ENCODE assay signal across 9 cellular contexts in the genomic region with DNA sequence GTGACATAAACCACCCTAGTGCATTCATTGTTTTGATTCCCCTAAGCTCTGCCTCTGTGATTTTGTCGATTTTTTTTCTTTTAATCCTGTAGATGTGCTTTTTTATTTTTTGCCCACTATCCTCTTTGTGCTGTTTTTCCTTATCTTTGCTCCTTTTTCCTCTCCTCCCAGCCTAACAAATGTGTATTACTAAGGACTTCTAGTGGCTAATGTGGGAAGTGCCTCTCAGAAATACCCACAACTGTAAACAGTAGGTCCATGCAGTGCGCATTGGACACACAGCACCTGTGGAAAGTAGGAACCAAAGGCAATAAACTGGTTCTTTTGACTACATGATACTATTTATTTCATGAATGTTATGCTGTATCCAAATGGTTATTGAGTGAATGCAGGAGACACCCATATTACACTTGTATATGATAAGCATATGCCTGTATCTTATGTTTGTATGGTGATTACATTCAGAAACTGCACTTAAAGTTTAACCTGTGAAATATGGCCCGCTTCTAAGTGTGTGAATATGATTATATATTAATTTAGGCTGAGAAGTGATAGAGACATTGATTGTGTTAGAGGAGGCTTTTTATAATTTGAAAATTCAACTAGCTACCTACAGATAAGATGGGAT.
DNase-seq lines count a peak whose midpoint lies in the region; ATAC-seq and TF ChIP-seq lines count a peak whose summit lies in the region.
"Had no signal": no experiment of that assay in that cellular context is flagged by ENCODE, and none has a peak within 500 bp of the region (broad histone marks: within the 10 kb centered on the region; RNA-seq: fewer than 3 reads in every experiment).

No MANE protein-coding gene starts in this region.

- H3K4me3 ChIP-seq in coronary artery = no peak overlapping the region

- H3K27ac ChIP-seq in coronary artery = no peak overlapping the region

- DNase-seq in activated CD4-positive, alpha-beta T cell treated with anti-CD3 and anti-CD28 coated beads, Interleukin-2, amount 10 ng/mL, durations not matched to agents 24 days and 14 days = peak; percentile 55
- no peak for DNase-seq in activated CD4-positive, alpha-beta T cell treated with anti-CD3 and anti-CD28 coated beads for 36 hours
- DNase-seq in NCI-H226 = peak; percentile 18
- DNase-seq in coronary artery (ENCODE audit: low spot score) = no peak
- peak; percentile 60 to 68 for DNase-seq in lung microvascular endothelial cell (ENCODE audit: low read depth in 2 of 2)
- no peak for DNase-seq in activated CD8-positive, alpha-beta memory T cell treated with anti-CD3 and anti-CD28 coated beads, Interleukin-2, amount 50 U/mL, for 4 hours
- DNase-seq: activated naive CD8-positive, alpha-beta T cell treated with anti-CD3 and anti-CD28 coated beads, Interleukin-2, amount 10 ng/mL, durations not matched to agents 7 days and 5 days had no signal

- H3K4me1 Mint-ChIP-seq in activated CD4-positive, alpha-beta T cell treated with anti-CD3 and anti-CD28 coated beads, Interleukin-2, amount 10 ng/mL, durations not matched to agents 24 days and 14 days = peaks cover 61% of the 10 kb centered on the region
- H3K4me1 Mint-ChIP-seq in activated CD4-positive, alpha-beta T cell treated with anti-CD3 and anti-CD28 coated beads for 36 hours = peaks cover 82% of the 10 kb centered on the region

- ATAC-seq in activated CD4-positive, alpha-beta T cell treated with anti-CD3 and anti-CD28 coated beads for 36 hours = no peak
- no peak for ATAC-seq in HG02642 (IDR thresholded peaks at IDR 0.05; ENCODE audit: poor library complexity, unreplicated experiment)
- no peak for ATAC-seq in HG03095 (IDR thresholded peaks at IDR 0.05; ENCODE audit: unreplicated experiment)

- peak overlapping the region; percentile 46 for H3K27ac Mint-ChIP-seq in activated CD4-positive, alpha-beta T cell treated with anti-CD3 and anti-CD28 coated beads, Interleukin-2, amount 10 ng/mL, durations not matched to agents 24 days and 14 days
- H3K27ac Mint-ChIP-seq in activated CD4-positive, alpha-beta T cell treated with anti-CD3 and anti-CD28 coated beads for 36 hours = no peak overlapping the region
- H3K27ac Mint-ChIP-seq: activated naive CD8-positive, alpha-beta T cell treated with anti-CD3 and anti-CD28 coated beads, Interleukin-2, amount 10 ng/mL, durations not matched to agents 7 days and 5 days had no signal

- H3K9me3 Mint-ChIP-seq in activated CD4-positive, alpha-beta T cell treated with anti-CD3 and anti-CD28 coated beads, Interleukin-2, amount 10 ng/mL, durations not matched to agents 24 days and 14 days = no peaks in the 10 kb centered on the region
- H3K9me3 Mint-ChIP-seq in activated CD4-positive, alpha-beta T cell treated with anti-CD3 and anti-CD28 coated beads for 36 hours (ENCODE audit: low read depth) = no peaks in the 10 kb centered on the region
- H3K9me3 Mint-ChIP-seq: activated naive CD8-positive, alpha-beta T cell treated with anti-CD3 and anti-CD28 coated beads, Interleukin-2, amount 10 ng/mL, durations not matched to agents 7 days and 5 days had no signal

- peak overlapping the region; percentile 1 for H3K4me3 Mint-ChIP-seq in activated CD4-positive, alpha-beta T cell treated with anti-CD3 and anti-CD28 coated beads, Interleukin-2, amount 10 ng/mL, durations not matched to agents 24 days and 14 days
- H3K4me3 Mint-ChIP-seq in activated CD4-positive, alpha-beta T cell treated with anti-CD3 and anti-CD28 coated beads for 36 hours = no peak overlapping the region
- H3K4me3 Mint-ChIP-seq: activated naive CD8-positive, alpha-beta T cell treated with anti-CD3 and anti-CD28 coated beads, Interleukin-2, amount 10 ng/mL, durations not matched to agents 7 days and 5 days had no signal

- intact Hi-C loops in activated CD4-positive, alpha-beta T cell treated with anti-CD3 and anti-CD28 coated beads, Interleukin-2, amount 10 ng/mL, durations not matched to agents 24 days and 14 days (cut with micrococcal nuclease) = loop anchor here (1.0 to 10.0 kb wide), 7 partner anchors 9 to 712 kb away; a partner anchor contains a TSS
- intact Hi-C loops in activated CD4-positive, alpha-beta T cell treated with anti-CD3 and anti-CD28 coated beads for 36 hours (cut with DNase I, micrococcal nuclease) = loop anchor here (5.0 kb wide), 2 partner anchors 200 to 430 kb away; no protein-coding TSS in a partner anchor

- TF ChIP-seq CTCF in coronary artery (IDR thresholded peaks at IDR 0.05) = peak; percentile 40

- peaks cover 18% of the 10 kb centered on the region for H3K36me3 Mint-ChIP-seq in activated CD4-positive, alpha-beta T cell treated with anti-CD3 and anti-CD28 coated beads, Interleukin-2, amount 10 ng/mL, durations not matched to agents 24 days and 14 days (ENCODE audit: low read depth)
- peaks cover 2% of the 10 kb centered on the region for H3K36me3 Mint-ChIP-seq in activated CD4-positive, alpha-beta T cell treated with anti-CD3 and anti-CD28 coated beads for 36 hours (ENCODE audit: low read depth)

- CTCF ChIA-PET in activated CD4-positive, alpha-beta T cell treated with anti-CD3 and anti-CD28 coated beads for 36 hours (lab: Charles Lee) = interaction anchor here (0.6 to 1.5 kb wide), 3 partner anchors 10 to 32 kb away, joined by 3 to 5 read pairs (median 4); no protein-coding TSS in a partner anchor

- H3K27me3 Mint-ChIP-seq in activated CD4-positive, alpha-beta T cell treated with anti-CD3 and anti-CD28 coated beads, Interleukin-2, amount 10 ng/mL, durations not matched to agents 24 days and 14 days = no peaks in the 10 kb centered on the region
- no peaks in the 10 kb centered on the region for H3K27me3 Mint-ChIP-seq in activated CD4-positive, alpha-beta T cell treated with anti-CD3 and anti-CD28 coated beads for 36 hours
- H3K27me3 Mint-ChIP-seq: activated naive CD8-positive, alpha-beta T cell treated with anti-CD3 and anti-CD28 coated beads, Interleukin-2, amount 10 ng/mL, durations not matched to agents 7 days and 5 days had no signal

- POLR2A ChIA-PET in activated CD4-positive, alpha-beta T cell treated with anti-CD3 and anti-CD28 coated beads for 36 hours (lab: Charles Lee) = no interaction called here

Comparison
In these comparisons a context has a peak if more than half of its experiments do, and no peak if none do; other contexts are left out.
1. DNase-seq: peak in activated CD4-positive, alpha-beta T cell treated with anti-CD3 and anti-CD28 coated beads, Interleukin-2, amount 10 ng/mL, durations not matched to agents 24 days and 14 days (single experiment), NCI-H226 (single experiment) and lung microvascular endothelial cell (2 of 2); none in activated CD4-positive, alpha-beta T cell treated with anti-CD3 and anti-CD28 coated beads for 36 hours (single experiment), coronary artery (single experiment) and activated CD8-positive, alpha-beta memory T cell treated with anti-CD3 and anti-CD28 coated beads, Interleukin-2, amount 50 U/mL, for 4 hours (single experiment).